23 cellular contexts compared by ENCODE assay signal in the genomic region with DNA sequence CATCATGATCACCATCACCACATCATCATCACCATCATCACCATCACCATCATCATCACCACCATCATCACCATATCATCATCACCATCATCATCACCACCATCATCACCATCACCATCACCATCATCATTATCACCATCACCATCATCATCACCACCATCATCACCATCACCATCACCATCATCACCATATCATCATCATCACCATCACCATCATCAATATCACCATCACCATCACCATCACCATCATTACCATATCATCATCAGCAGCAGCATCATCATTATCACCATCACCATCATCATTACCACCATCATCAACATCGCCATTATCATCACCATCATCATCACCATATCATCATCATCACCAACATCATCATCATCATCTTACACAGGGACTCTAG.
DNase-seq lines count a peak whose midpoint lies in the region; FAIRE-seq and TF ChIP-seq lines count a peak whose summit lies in the region.
"Had no signal": no experiment of that assay in that cellular context is flagged by ENCODE, and none has a peak within 500 bp of the region (broad histone marks: within the 10 kb centered on the region; RNA-seq: fewer than 3 reads in every experiment).

No MANE protein-coding gene starts in this region.

- no peaks in the 10 kb centered on the region for H3K4me1 Mint-ChIP-seq in astrocyte (ENCODE audit: low read depth, unreplicated experiment)
- H3K4me1 Mint-ChIP-seq: CD4-positive, alpha-beta memory T cell had no signal

- H2BK15ac ChIP-seq in H1 (ENCODE audit: low read length): no peak overlapping the region

- no peak overlapping the region for H4K5ac ChIP-seq in H1 (ENCODE audit: insufficient read length, low read depth, low read length)

- peaks cover 4% of the 10 kb centered on the region for H3K27me3 Mint-ChIP-seq in astrocyte (ENCODE audit: low read depth, unreplicated experiment)

- no peak overlapping the region for H3K27ac Mint-ChIP-seq in astrocyte (ENCODE audit: unreplicated experiment)
- H3K27ac Mint-ChIP-seq: CD4-positive, alpha-beta memory T cell; GM23338 had no signal

- H3K14ac ChIP-seq in H1 (ENCODE audit: insufficient read length): no peak overlapping the region

- no peak overlapping the region for H3K18ac ChIP-seq in H1 (ENCODE audit: extremely low read depth, low read length)

- FAIRE-seq in astrocyte (lab: Jason Lieb, UNC) (peak; percentile 49), H1 (lab: Jason Lieb, UNC) (no peak)
- FAIRE-seq: A549, GM12891, GM18507, H54 had no signal

- peaks cover 3% of the 10 kb centered on the region for H3K9me3 Mint-ChIP-seq in astrocyte (ENCODE audit: unreplicated experiment)
- H3K9me3 Mint-ChIP-seq: CD4-positive, alpha-beta memory T cell had no signal

- H3K9me3 ChIP-seq in HEK293 (ENCODE audit: control insufficient read depth, insufficient read depth, low read depth, low read length): no peaks in the 10 kb centered on the region
- no peaks in the 10 kb centered on the region for H3K9me3 ChIP-seq in astrocyte (ENCODE audit: insufficient read depth, low read depth, low read length)
- peaks cover 7% of the 10 kb centered on the region in 2 experiments for H3K9me3 ChIP-seq in H1 (ENCODE audit: insufficient read depth in 2 of 2, low read depth in 1 of 2, low read length in 1 of 2)
- H3K9me3 ChIP-seq in right atrium auricular region: no peaks in the 10 kb centered on the region
- H3K9me3 ChIP-seq: A549; BE2C; BLaER1 treated with 17β-estradiol and CSF1 and Interleukin-3, amounts not matched to agents 10 nM and 100 nM; HAP-1 had no signal

- H3K4me1 ChIP-seq in HEK293 (ENCODE audit: control insufficient read depth, insufficient read depth, low read length) (no peaks in the 10 kb centered on the region), astrocyte (ENCODE audit: insufficient read depth, low read length) (peaks cover 3% of the 10 kb centered on the region), H1 (replicated peaks in 1 of 4; ENCODE audit: control insufficient read depth in 3 of 4, insufficient read depth in 4 of 4, low read length in 3 of 4) (no peaks in the 10 kb centered on the region), right atrium auricular region (no peaks in the 10 kb centered on the region)
- H3K4me1 ChIP-seq: A549; BE2C; BLaER1 treated with 17β-estradiol and CSF1 and Interleukin-3, amounts not matched to agents 10 nM and 100 nM; HAP-1 had no signal

- no peak overlapping the region for H3K4ac ChIP-seq in H1 (replicated peaks; ENCODE audit: insufficient read length, low read depth, low read length)

- no peak overlapping the region for H3K4me3 ChIP-seq in HEK293 (ENCODE audit: low read depth, low read length)
- no peak overlapping the region for H3K4me3 ChIP-seq in astrocyte (ENCODE audit: insufficient read depth, low read depth, low read length)
- H3K4me3 ChIP-seq in H1 (ENCODE audit: extremely low read depth in 1 of 4, insufficient read depth in 2 of 4, low read depth in 3 of 4, low read length in 4 of 4): no peak overlapping the region
- no peak overlapping the region for H3K4me3 ChIP-seq in right atrium auricular region
- H3K4me3 ChIP-seq: A549; BLaER1 treated with 17β-estradiol and CSF1 and Interleukin-3, amounts not matched to agents 10 nM and 100 nM; GM23338; HAP-1 had no signal

- no peaks in the 10 kb centered on the region for H4K20me1 ChIP-seq in astrocyte (ENCODE audit: insufficient read depth, low read length)
- H4K20me1 ChIP-seq in H1 (replicated peaks in 1 of 2; ENCODE audit: control insufficient read depth in 1 of 2, insufficient read depth in 2 of 2, low read length in 2 of 2): peaks cover 0 to 4% of the 10 kb centered on the region in 2 experiments
- H4K20me1 ChIP-seq: BLaER1 treated with 17β-estradiol and CSF1 and Interleukin-3, amounts not matched to agents 10 nM and 100 nM had no signal

- H3K23ac ChIP-seq in H1 (ENCODE audit: insufficient read length): no peak overlapping the region

- POLR2A ChIA-PET in HEK293 (lab: Yijun Ruan, JAX) (no interaction called here), H1 (lab: Charles Lee; ENCODE audit: partially characterized antibody) (no interaction called here), HEK293T (lab: Yijun Ruan, JAX) (no interaction called here)

- H3K56ac ChIP-seq in H1 (replicated peaks; ENCODE audit: insufficient read length, low read depth, low read length): peak overlapping the region; percentile 88

- H3K27me3 ChIP-seq in astrocyte (ENCODE audit: insufficient read depth, low read length) (peaks cover 2% of the 10 kb centered on the region), H1 (replicated peaks in 1 of 4; ENCODE audit: control insufficient read depth in 3 of 4, extremely low read depth in 1 of 4, insufficient read depth in 3 of 4, low read length in 3 of 4) (no peaks in the 10 kb centered on the region), right atrium auricular region (no peaks in the 10 kb centered on the region)
- H3K27me3 ChIP-seq: BE2C; BLaER1 treated with 17β-estradiol and CSF1 and Interleukin-3, amounts not matched to agents 10 nM and 100 nM had no signal

- H3K36me3 ChIP-seq in HEK293 (ENCODE audit: control insufficient read depth in 2 of 2, insufficient read depth in 1 of 2, low read length in 2 of 2) (no peaks in the 10 kb centered on the region), astrocyte (ENCODE audit: insufficient read depth, low read length) (no peaks in the 10 kb centered on the region), H1 (ENCODE audit: control insufficient read depth in 2 of 4, insufficient read depth in 4 of 4, low read length in 3 of 4) (no peaks in the 10 kb centered on the region; a peak in 1 of 8 replicates), right atrium auricular region (no peaks in the 10 kb centered on the region)
- H3K36me3 ChIP-seq: BE2C; BLaER1 treated with 17β-estradiol and CSF1 and Interleukin-3, amounts not matched to agents 10 nM and 100 nM; HAP-1 had no signal

- H3K4me3 Mint-ChIP-seq in astrocyte (ENCODE audit: unreplicated experiment): no peak overlapping the region
- H3K4me3 Mint-ChIP-seq: CD4-positive, alpha-beta memory T cell; GM23338 had no signal

- no peak for TF ChIP-seq RAD21 in H1 (IDR thresholded peaks at IDR 0.05 in 1 of 2, conservative IDR thresholded peaks at IDR 0.05 in 1 of 2; ENCODE audit: low read depth in 2 of 2, low read length in 2 of 2)

- no peak overlapping the region for H2AFZ ChIP-seq in astrocyte (ENCODE audit: low read depth, low read length)
- no peak overlapping the region for H2AFZ ChIP-seq in H1 (ENCODE audit: low read length)
- H2AFZ ChIP-seq: GM23338 had no signal

- no peak overlapping the region for H3K4me2 ChIP-seq in astrocyte (ENCODE audit: low read length)
- no peak overlapping the region for H3K4me2 ChIP-seq in H1 (ENCODE audit: insufficient read depth in 1 of 2, low read depth in 2 of 2, low read length in 2 of 2)
- H3K4me2 ChIP-seq: A549; BLaER1 treated with 17β-estradiol and CSF1 and Interleukin-3, amounts not matched to agents 10 nM and 100 nM; GM23338 had no signal

- H3K9ac ChIP-seq in astrocyte (ENCODE audit: low read length): no peak overlapping the region
- H3K9ac ChIP-seq in H1 (replicated peaks in 1 of 4; ENCODE audit: extremely low read depth in 1 of 4, low read depth in 3 of 4, low read length in 3 of 4): no peak overlapping the region
- H3K9ac ChIP-seq: BLaER1 treated with 17β-estradiol and CSF1 and Interleukin-3, amounts not matched to agents 10 nM and 100 nM had no signal

- DNase-seq in astrocyte (ENCODE audit: low read depth) (no peak), H1 (ENCODE audit: low read depth in 1 of 2, low spot score in 2 of 2) (no peak), right atrium auricular region (ENCODE audit: low spot score) (no peak), OCI-M1 (lab: John Stamatoyannopoulos, UW) (no peak), HEK293T (ENCODE audit: extremely low spot score) (no peak)
- DNase-seq: 8988T; ACHN; AML-193; BE2C; Calu3; CD4-positive, alpha-beta memory T cell; COR-L47; DMS53; DMS79 treated with DMSO at 0.1 percent for 48 hours; GF-D8 had no signal

- H3K79me1 ChIP-seq in H1 (ENCODE audit: low read depth, low read length): no peaks in the 10 kb centered on the region

- TF ChIP-seq CTCF in HEK293 (tag by site-specific recombination; IDR thresholded peaks at IDR 0.05) (no peak), astrocyte (IDR thresholded peaks at IDR 0.05; ENCODE audit: insufficient read depth, low read depth, low read length) (no peak), H1 (IDR thresholded peaks at IDR 0.05; ENCODE audit: control extremely low read depth in 1 of 3, insufficient read depth in 1 of 3, low read depth in 1 of 3, low read length in 3 of 3) (no peak), right atrium auricular region (IDR thresholded peaks at IDR 0.05) (no peak)

- H2BK12ac ChIP-seq in H1 (ENCODE audit: low read depth, low read length): no peak overlapping the region

- CTCF ChIA-PET in HEK293 (lab: Yijun Ruan, JAX) (interaction anchor here (0.5 kb wide), 1 partner anchor 173 kb away, joined by 3 read pairs; no protein-coding TSS in a partner anchor), H1 (lab: Charles Lee; ENCODE audit: partially characterized antibody) (no interaction called here), HEK293T (lab: Yijun Ruan, JAX) (no interaction called here)

- no peak overlapping the region for H2BK5ac ChIP-seq in H1 (ENCODE audit: low read depth, low read length)

- H2BK120ac ChIP-seq in H1 (replicated peaks; ENCODE audit: low read depth, low read length): no peak overlapping the region

- H3K23me2 ChIP-seq in H1 (ENCODE audit: low read depth, low read length): peaks cover 5% of the 10 kb centered on the region; the same call in 1 of the 2 replicates

- H3K27ac ChIP-seq in HEK293 (ENCODE audit: extremely low read depth, low read depth, low read length): no peak overlapping the region
- H3K27ac ChIP-seq in astrocyte (ENCODE audit: low read depth, low read length): no peak overlapping the region
- H3K27ac ChIP-seq in H1 (ENCODE audit: low read depth, low read length): no peak overlapping the region
- no peak overlapping the region for H3K27ac ChIP-seq in right atrium auricular region
- H3K27ac ChIP-seq: A549; BLaER1 treated with 17β-estradiol and CSF1 and Interleukin-3, amounts not matched to agents 10 nM and 100 nM had no signal

- H2AK5ac ChIP-seq in H1 (ENCODE audit: low read depth, low read length): peak overlapping the region; percentile 17; the same call in 1 of the 2 replicates

- 90% methylated on average over 1 of the region's 1 CpG; no CpG with 5 or more reads in 1 of the 2 experiments for WGBS in H1 (ENCODE audit: extremely low coverage in 1 of 2, insufficient coverage in 1 of 2, insufficient read length in 1 of 2, insufficient replicate concordance in 2 of 2, low coverage in 1 of 2, low lambda C conversion rate in 2 of 2, missing lambda C conversion rate in 1 of 2), 2 experiments

- no peaks in the 10 kb centered on the region for H3K79me2 ChIP-seq in astrocyte (ENCODE audit: insufficient read depth, low read length)
- H3K79me2 ChIP-seq in H1 (ENCODE audit: control insufficient read depth in 1 of 2, insufficient read depth in 2 of 2, low read length in 2 of 2): no peaks in the 10 kb centered on the region

- H2BK20ac ChIP-seq in H1 (ENCODE audit: low read length): no peak overlapping the region

- no peaks in the 10 kb centered on the region for H3K36me3 Mint-ChIP-seq in astrocyte (ENCODE audit: low read depth, unreplicated experiment)
- H3K36me3 Mint-ChIP-seq: CD4-positive, alpha-beta memory T cell had no signal

- TF ChIP-seq POLR2A in H1 (IDR thresholded peaks at IDR 0.05; ENCODE audit: control extremely low read depth in 1 of 2, low read depth in 2 of 2, low read length in 2 of 2): no peak

- H4K91ac ChIP-seq in H1 (replicated peaks; ENCODE audit: insufficient read length, low read length): no peak overlapping the region

- H4K8ac ChIP-seq in H1 (ENCODE audit: extremely low read depth, insufficient read depth, low read length): no peak overlapping the region

- no peak for TF ChIP-seq EP300 in H1 (IDR thresholded peaks at IDR 0.05; ENCODE audit: borderline replicate concordance in 1 of 2, low read depth in 2 of 2, low read length in 2 of 2)
